Comparison of ENCODE assay signal across 17 cellular contexts in genomic region chr12:32922546-32923297, GRCh38. TPM values are rescaled to one million over a fixed set of nuclear protein-coding genes. Genes with fewer than 3 reads are reported as not detected.
DNase-seq lines count a peak whose midpoint lies in the region; ATAC-seq and TF ChIP-seq lines count a peak whose summit lies in the region.
"Had no signal": no experiment of that assay in that cellular context is flagged by ENCODE, and none has a peak within 500 bp of the region (broad histone marks: within the 10 kb centered on the region; RNA-seq: fewer than 3 reads in every experiment).

No MANE protein-coding gene starts in this region.

- BruUV-seq in MCF 10A (replicated peaks; lab: Mats Ljungman, UMichigan): no TSS peak
- no TSS peak for BruUV-seq in mammary epithelial cell (replicated peaks; lab: Mats Ljungman, UMichigan)

- H3K36me3 ChIP-seq in breast epithelium (no peaks in the 10 kb centered on the region), RWPE2 (ENCODE audit: low read depth) (no peaks in the 10 kb centered on the region), mammary epithelial cell (ENCODE audit: insufficient read depth, low read length) (no peaks in the 10 kb centered on the region)
- H3K36me3 ChIP-seq: BLaER1 had no signal

- no peaks in the 10 kb centered on the region for H4K20me1 ChIP-seq in mammary epithelial cell (ENCODE audit: insufficient read depth, low read length)
- H4K20me1 ChIP-seq: BLaER1 had no signal

- H3K27me3 Mint-ChIP-seq in MCF 10A (ENCODE audit: insufficient read depth, unreplicated experiment): no peaks in the 10 kb centered on the region

- no peak overlapping the region for H3K4me3 Mint-ChIP-seq in MCF 10A (ENCODE audit: unreplicated experiment)
- H3K4me3 Mint-ChIP-seq: CD14-positive monocyte; CD4-positive, alpha-beta memory T cell; GM23338 had no signal

- H3K4me3 ChIP-seq in breast epithelium (no peak overlapping the region), RWPE2 (ENCODE audit: severe bottlenecking) (no peak overlapping the region), mammary epithelial cell (replicated peaks in 1 of 3; ENCODE audit: insufficient read depth in 1 of 3, low read depth in 2 of 3, low read length in 3 of 3) (no peak overlapping the region), dorsolateral prefrontal cortex (no peak overlapping the region)
- H3K4me3 ChIP-seq: BLaER1, GM23338 had no signal

- no peaks in the 10 kb centered on the region for H3K79me2 ChIP-seq in mammary epithelial cell (ENCODE audit: insufficient read depth, low read length)

- no peaks in the 10 kb centered on the region for H3K4me1 ChIP-seq in breast epithelium
- H3K4me1 ChIP-seq in RWPE2 (ENCODE audit: insufficient read depth, poor library complexity, severe bottlenecking): peaks cover 38% of the 10 kb centered on the region
- peaks cover 38% of the 10 kb centered on the region for H3K4me1 ChIP-seq in mammary epithelial cell (ENCODE audit: insufficient read depth, low read length)
- peaks cover 47% of the 10 kb centered on the region for H3K4me1 ChIP-seq in foreskin keratinocyte
- H3K4me1 ChIP-seq: BLaER1 had no signal

- H3K27ac ChIP-seq in breast epithelium (no peak overlapping the region), RWPE2 (ENCODE audit: poor library complexity, severe bottlenecking) (peak overlapping the region; percentile 97), mammary epithelial cell (ENCODE audit: insufficient read depth, low read depth, low read length) (no peak overlapping the region), foreskin keratinocyte (peak overlapping the region; percentile 50), dorsolateral prefrontal cortex (no peak overlapping the region)
- H3K27ac ChIP-seq: 22Rv1, BLaER1 had no signal

- H3K9ac ChIP-seq in mammary epithelial cell (ENCODE audit: insufficient read depth, low read length): no peak overlapping the region
- H3K9ac ChIP-seq: BLaER1 had no signal

- dilution Hi-C loops in mammary epithelial cell (cut with HindIII; ENCODE audit: low sequenced_read_pairs): no loop called here

- H3K27ac Mint-ChIP-seq in MCF 10A (ENCODE audit: low read depth, unreplicated experiment): peak overlapping the region; percentile 99
- H3K27ac Mint-ChIP-seq: CD4-positive, alpha-beta memory T cell; GM23338 had no signal

- H3K27me3 ChIP-seq in breast epithelium (no peaks in the 10 kb centered on the region), RWPE2 (ENCODE audit: insufficient read depth, poor library complexity, severe bottlenecking) (no peaks in the 10 kb centered on the region), mammary epithelial cell (ENCODE audit: insufficient read depth, low read length) (no peaks in the 10 kb centered on the region), foreskin keratinocyte (no peaks in the 10 kb centered on the region), dorsolateral prefrontal cortex (peaks cover 0 to 5% (median 0%) of the 10 kb centered on the region in 45 donors)
- H3K27me3 ChIP-seq: BLaER1 had no signal

- H3K9me3 ChIP-seq in breast epithelium (no peaks in the 10 kb centered on the region), RWPE2 (ENCODE audit: severe bottlenecking) (no peaks in the 10 kb centered on the region), mammary epithelial cell (replicated peaks; ENCODE audit: insufficient read depth, low read length) (no peaks in the 10 kb centered on the region)
- H3K9me3 ChIP-seq: BLaER1 had no signal

- in situ Hi-C loops in mammary epithelial cell (cut with MboI; ENCODE audit: low sequenced_read_pairs in 2 of 2): no loop called here

- intact Hi-C loops in MCF 10A (cut with micrococcal nuclease): no loop called here
- intact Hi-C loops in breast epithelium (cut with DNase I; ENCODE audit: low total_unique reads): no loop called here
- intact Hi-C loops in mammary epithelial cell (cut with micrococcal nuclease): no loop called here
- intact Hi-C loops in dorsolateral prefrontal cortex (cut with DNase I): loop anchor here in 1 of 2 donors (5.0 kb wide), 1 partner anchor 165 kb away; the partner anchor contains the start of gene YARS2

- H3K36me3 Mint-ChIP-seq in MCF 10A (ENCODE audit: insufficient read depth, unreplicated experiment): no peaks in the 10 kb centered on the region
- H3K36me3 Mint-ChIP-seq: CD4-positive, alpha-beta memory T cell had no signal

- no peak overlapping the region for H2AFZ ChIP-seq in mammary epithelial cell (ENCODE audit: low read depth, low read length)
- H2AFZ ChIP-seq: GM23338 had no signal

- TF ChIP-seq CTCF in MCF 10A (IDR thresholded peaks at IDR 0.05; ENCODE audit: unreplicated experiment) (no peak), breast epithelium (IDR thresholded peaks at IDR 0.05) (no peak), RWPE2 (IDR thresholded peaks at IDR 0.05; ENCODE audit: poor library complexity, severe bottlenecking) (no peak), mammary epithelial cell (conservative IDR thresholded peaks at IDR 0.05 in 1 of 2, IDR thresholded peaks at IDR 0.05 in 1 of 2; ENCODE audit: extremely low read depth in 1 of 2, insufficient read depth in 1 of 2, low read depth in 1 of 2, low read length in 2 of 2) (no peak), foreskin keratinocyte (conservative IDR thresholded peaks at IDR 0.05) (no peak), dorsolateral prefrontal cortex (IDR thresholded peaks at IDR 0.05 in 54 of 56, conservative IDR thresholded peaks at IDR 0.05 in 2 of 56; ENCODE audit: low read depth in 1 of 56, partially characterized antibody in 56 of 56) (no peak)

- 94% methylated on average over 8 of the region's 8 CpGs for WGBS in mammary epithelial cell (ENCODE audit: low coverage, missing lambda C conversion rate)

- H3K4me1 Mint-ChIP-seq in MCF 10A (ENCODE audit: insufficient read depth, unreplicated experiment): peaks cover 44% of the 10 kb centered on the region
- H3K4me1 Mint-ChIP-seq: CD4-positive, alpha-beta memory T cell; GM23338 had no signal

- H3K4me2 ChIP-seq in mammary epithelial cell (ENCODE audit: insufficient read depth, low read depth, low read length): no peak overlapping the region
- H3K4me2 ChIP-seq: BLaER1, GM23338 had no signal

- no peak for TF ChIP-seq POLR2A in breast epithelium (IDR thresholded peaks at IDR 0.05)

- DNase-seq in MCF 10A (ENCODE audit: unreplicated experiment) (no peak), breast epithelium (ENCODE audit: low spot score in 2 of 2) (no peak), RWPE2 (ENCODE audit: low spot score) (no peak), mammary epithelial cell (peak; percentile 46), foreskin keratinocyte (peak; percentile 55 to 83), dorsolateral prefrontal cortex (no peak)
- no peak for DNase-seq in activated CD8-positive, alpha-beta memory T cell treated with anti-CD3 and anti-CD28 coated beads, Interleukin-2, amount 50 U/mL, for 48 hours
- DNase-seq: CD4-positive, alpha-beta memory T cell; DMS79 treated with DMSO at 0.1 percent for 48 hours; GF-D8; H7 had no signal

- ATAC-seq in RWPE2 (ENCODE audit: low read depth): no peak
- peak; percentile 70 for ATAC-seq in foreskin keratinocyte
- no peak for ATAC-seq in HG02852 (IDR thresholded peaks at IDR 0.05; ENCODE audit: unreplicated experiment)
- ATAC-seq: GM23338, HCT116 had no signal

- H3K9me3 Mint-ChIP-seq in MCF 10A (ENCODE audit: unreplicated experiment): no peaks in the 10 kb centered on the region
- H3K9me3 Mint-ChIP-seq: GM23338 had no signal

- CTCF ChIA-PET in MCF 10A (lab: Yijun Ruan, JAX) (interaction anchor here (0.6 to 1.3 kb wide), 4 partner anchors 164 to 1410 kb away, joined by 4 to 6 read pairs (median 4); partner anchors contain the start of gene YARS2), mammary epithelial cell (lab: Charles Lee; ENCODE audit: low non-redundant PET) (no interaction called here)

- POLR2A ChIA-PET in MCF 10A (lab: Yijun Ruan, JAX): interaction anchor here (1.2 to 6.8 kb wide), 4 partner anchors 27 to 167 kb away, joined by 4 to 135 read pairs (median 16); partner anchors contain the start of genes PKP2 and YARS2

RNA-seq across cellular contexts. Expression of gene PKP2, which starts 26.1 kb away (rescaled TPM):
- total RNA-seq in MCF 10A (2022) (58.5 and 88.0 TPM in 2 replicates), breast epithelium (10 to 100 TPM; 28.5 to 39.2 (median 32.5) TPM), mammary epithelial cell (10 to 100 TPM; 42.3 to 42.8 TPM), foreskin keratinocyte (76.0 and 84.4 TPM in 2 replicates), dorsolateral prefrontal cortex (10 to 100 TPM in 13 of 120 experiments, 1 to 10 TPM in 107; 1.7 to 22.6 (median 5.2) TPM)
- polyA plus RNA-seq in mammary epithelial cell (35.8 TPM), foreskin keratinocyte (19.6 and 26.5 TPM in 2 replicates)
- 51.7 TPM for polyA minus RNA-seq in mammary epithelial cell

Comparison
In these comparisons a context has a peak if more than half of its experiments do, and no peak if none do; other contexts are left out.
1. DNase-seq: peak in mammary epithelial cell (single experiment) and foreskin keratinocyte (2 of 2); none in MCF 10A (single experiment), breast epithelium (0 of 2), RWPE2 (single experiment), activated CD8-positive, alpha-beta memory T cell treated with anti-CD3 and anti-CD28 coated beads, Interleukin-2, amount 50 U/mL, for 48 hours (single experiment) and dorsolateral prefrontal cortex (0 of 10).
2. H3K27ac ChIP-seq: peak in RWPE2 (single experiment) and foreskin keratinocyte (single experiment); none in breast epithelium (0 of 2), mammary epithelial cell (single experiment) and dorsolateral prefrontal cortex (0 of 59).